In genomic region chr3:181712505-181713299, GRCh38 we compare ENCODE assay signal across 8 cellular contexts. TPM values are rescaled to one million over a fixed set of nuclear protein-coding genes. Genes with fewer than 3 reads are reported as not detected.
DNase-seq lines count a peak whose midpoint lies in the region; ATAC-seq, FAIRE-seq and TF ChIP-seq lines count a peak whose summit lies in the region.

No MANE protein-coding gene starts in this region.

- peaks cover 9% of the 10 kb centered on the region for H3K4me1 Mint-ChIP-seq in mesothelial cell of epicardium

- H3K27me3 Mint-ChIP-seq in mesothelial cell of epicardium (ENCODE audit: low read depth), result peaks cover 55% of the 10 kb centered on the region

- H3K4me1 ChIP-seq in A549, result peaks cover 9% of the 10 kb centered on the region; the same call in 1 of the 3 replicates

- FAIRE-seq in A549 (lab: Jason Lieb, UNC), result no peak

- H3K9me3 Mint-ChIP-seq in mesothelial cell of epicardium, result no peaks in the 10 kb centered on the region

- H3K4me3 Mint-ChIP-seq in mesothelial cell of epicardium, result peak overlapping the region; percentile 47

- no peaks in the 10 kb centered on the region for H3K36me3 Mint-ChIP-seq in mesothelial cell of epicardium

- POLR2A ChIA-PET in A549 (lab: Yijun Ruan, JAX), result interaction anchor here (1.0 kb wide), 1 partner anchor 138 kb away, joined by 3 read pairs; no protein-coding TSS in a partner anchor

- WGBS in A549 (ENCODE audit: missing lambda C conversion rate), result 0% methylated on average over 5 of the region's 70 CpGs

- CTCF ChIA-PET in A549 (lab: Yijun Ruan, JAX), result no interaction called here

- no peak overlapping the region for H3K27ac Mint-ChIP-seq in mesothelial cell of epicardium

- in situ Hi-C loops in astrocyte of the spinal cord (cut with HindIII; ENCODE audit: low sequenced_read_pairs), result no loop called here

- no peak for TF ChIP-seq EP300 in A549 (IDR thresholded peaks at IDR 0.05)

- ATAC-seq in A549, result peak; percentile 74 to 81

- TF ChIP-seq POLR2A in A549 (IDR thresholded peaks at IDR 0.05; ENCODE audit: low read length), result no peak

- no peak for TF ChIP-seq CTCF in A549 (IDR thresholded peaks at IDR 0.05)
- TF ChIP-seq CTCF in astrocyte of the spinal cord (IDR thresholded peaks at IDR 0.05; ENCODE audit: low read depth, low read length), result no peak
- TF ChIP-seq CTCF in mesothelial cell of epicardium (IDR thresholded peaks at IDR 0.05; ENCODE audit: unreplicated experiment), result no peak

- no peaks in the 10 kb centered on the region for H3K9me3 ChIP-seq in A549

- H3K4me2 ChIP-seq in A549, result peak overlapping the region; percentile 92

- TF ChIP-seq RAD21 in A549 (conservative IDR thresholded peaks at IDR 0.05 in 1 of 2, IDR thresholded peaks at IDR 0.05 in 1 of 2), result no peak

- H3K4me3 ChIP-seq in A549 (peak overlapping the region; percentile 53), astrocyte of the spinal cord (ENCODE audit: low read depth, low read length) (peak overlapping the region; percentile 58)

- H3K27ac ChIP-seq in A549, result peak overlapping the region; percentile 55 to 78

- DNase-seq in A549 (ENCODE audit: low read depth in 1 of 2, low spot score in 1 of 2) (peak in 1 of 2 experiments; percentile 58), NCI-H1105 treated with DMSO at 0.1 percent for 48 hours (lab: John Stamatoyannopoulos, UW) (peak; percentile 47), astrocyte of the spinal cord (ENCODE audit: low read depth, low spot score) (peak; percentile 62), mesothelial cell of epicardium (ENCODE audit: low spot score in 2 of 2, unreplicated experiment in 2 of 2) (peak in 1 of 2 experiments; percentile 63), GM03348 (ENCODE audit: low spot score) (no peak), CD1c-positive myeloid dendritic cell (ENCODE audit: extremely low spot score) (no peak), GDM1 (lab: John Stamatoyannopoulos, UW) (no peak)
- DNase-seq in stimulated activated naive CD4-positive, alpha-beta T cell treated with Interleukin-2 at 50 U/mL for 16 hours (lab: John Stamatoyannopoulos, UW), result no peak

TF ChIP-seq in A549, 52 proteins besides CTCF, POLR2A, EP300 and RAD21:
- TF ChIP-seq, protein P1, sequence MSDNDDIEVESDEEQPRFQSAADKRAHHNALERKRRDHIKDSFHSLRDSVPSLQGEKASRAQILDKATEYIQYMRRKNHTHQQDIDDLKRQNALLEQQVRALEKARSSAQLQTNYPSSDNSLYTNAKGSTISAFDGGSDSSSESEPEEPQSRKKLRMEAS (IDR thresholded peaks at IDR 0.05), result peak; percentile 50
- TF ChIP-seq RFX5 (IDR thresholded peaks at IDR 0.05) (no peak), CEBPB (IDR thresholded peaks at IDR 0.05) (no peak), ESRRA (IDR thresholded peaks at IDR 0.05; ENCODE audit: borderline replicate concordance, low read length) (no peak), RNF2 (IDR thresholded peaks at IDR 0.05; ENCODE audit: borderline replicate concordance, low read depth) (no peak), JUNB (IDR thresholded peaks at IDR 0.05) (no peak), ELK1 (IDR thresholded peaks at IDR 0.05; ENCODE audit: low read depth, low read length) (no peak), KDM5A (IDR thresholded peaks at IDR 0.05) (no peak), BHLHE40 (IDR thresholded peaks at IDR 0.05; ENCODE audit: low read depth, low read length) (no peak), CBX8 (IDR thresholded peaks at IDR 0.05) (0 out of 2 replicates have a peak, but pooled peaks have one; percentile 18), TP53 (CRISPR knock-in tag; IDR thresholded peaks at IDR 0.05) (no peak), HEYL (CRISPR knock-in tag; IDR thresholded peaks at IDR 0.05) (no peak)
- TF ChIP-seq, protein P2, sequence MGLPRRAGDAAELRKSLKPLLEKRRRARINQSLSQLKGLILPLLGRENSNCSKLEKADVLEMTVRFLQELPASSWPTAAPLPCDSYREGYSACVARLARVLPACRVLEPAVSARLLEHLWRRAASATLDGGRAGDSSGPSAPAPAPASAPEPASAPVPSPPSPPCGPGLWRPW (IDR thresholded peaks at IDR 0.05), result no peak

RNA-seq across cellular contexts. Expression of gene SOX2, which starts 1.0 kb away (rescaled TPM):
- polyA plus RNA-seq in A549 (2011; rRNA removed) (2.5 and 3.4 TPM in 2 replicates), A549 (2017; fragmentation: RNase III; extraction: RNeasy Plus Mini Kit Qiagen cat#74134 plus additional on column Dnase treatment) (1.9 to 2.2 TPM (median 2.1 TPM) in 3 replicates)
- 4.3 and 6.4 TPM in 2 replicates for polyA plus RNA-seq in A549 (2012; cell fraction: cytosol; rRNA removed)
- 4.6 and 8.4 TPM in 2 replicates for polyA plus RNA-seq in A549 (2012; cell fraction: nucleus; rRNA removed)
- 0.62 and 0.83 TPM in 2 replicates for polyA minus RNA-seq in A549 (2011; rRNA and poly(A)+ RNA removed)
- 0.09 TPM in 2 of 3 replicates, not detected in the other for total RNA-seq in mesothelial cell of epicardium

Comparison
In these comparisons a context has a peak if more than half of its experiments do, and no peak if none do; other contexts are left out.
1. DNase-seq: peak in NCI-H1105 treated with DMSO at 0.1 percent for 48 hours (single experiment) and astrocyte of the spinal cord (single experiment); none in GM03348 (single experiment), CD1c-positive myeloid dendritic cell (single experiment), GDM1 (single experiment) and stimulated activated naive CD4-positive, alpha-beta T cell treated with Interleukin-2 at 50 U/mL for 16 hours (single experiment).